1 cellular context compared by ENCODE assay signal in the genomic region with DNA sequence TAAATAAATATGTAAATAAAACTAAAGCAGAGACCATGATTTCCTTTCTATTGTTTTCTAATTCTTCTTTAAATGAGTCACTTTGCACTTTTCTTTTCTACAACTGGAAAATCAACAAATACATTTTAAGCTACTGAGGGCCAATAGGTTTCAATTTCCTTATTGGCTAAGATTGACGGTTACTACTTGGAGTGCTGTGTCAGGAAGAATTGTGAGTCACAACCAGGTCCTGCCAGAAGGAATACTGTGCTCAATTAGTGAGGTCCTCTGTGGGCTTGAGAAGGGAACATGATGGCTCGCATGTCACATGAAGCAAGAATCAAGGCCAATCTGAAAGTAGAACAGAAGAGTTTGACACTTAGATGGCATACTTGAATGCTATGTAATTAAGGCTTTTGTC.
TF ChIP-seq lines count a peak whose summit lies in the region.

No MANE protein-coding gene starts in this region.

TF ChIP-seq in HepG2, 621 proteins besides CTCF, POLR2A, EP300 and RAD21:
- TF ChIP-seq, protein P1, sequence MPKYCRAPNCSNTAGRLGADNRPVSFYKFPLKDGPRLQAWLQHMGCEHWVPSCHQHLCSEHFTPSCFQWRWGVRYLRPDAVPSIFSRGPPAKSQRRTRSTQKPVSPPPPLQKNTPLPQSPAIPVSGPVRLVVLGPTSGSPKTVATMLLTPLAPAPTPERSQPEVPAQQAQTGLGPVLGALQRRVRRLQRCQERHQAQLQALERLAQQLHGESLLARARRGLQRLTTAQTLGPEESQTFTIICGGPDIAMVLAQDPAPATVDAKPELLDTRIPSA (CRISPR knock-in tag; IDR thresholded peaks at IDR 0.05; ENCODE audit: borderline replicate concordance): no peak
- TF ChIP-seq ZNF550 (CRISPR knock-in tag; IDR thresholded peaks at IDR 0.05; ENCODE audit: borderline replicate concordance) (no peak), ZNF761 (CRISPR knock-in tag; conservative IDR thresholded peaks at IDR 0.05) (no peak), ZNF530 (CRISPR knock-in tag; IDR thresholded peaks at IDR 0.05; ENCODE audit: low read depth) (no peak), NR2F2 (IDR thresholded peaks at IDR 0.05; ENCODE audit: borderline replicate concordance, low read depth) (no peak), NFE2 (CRISPR knock-in tag; IDR thresholded peaks at IDR 0.05) (no peak), NCOA5 (CRISPR knock-in tag; IDR thresholded peaks at IDR 0.05) (no peak)
TF ChIP-seq in HepG2: peak in this region for 0.
